ENCODE assay signal across 17 cellular contexts in genomic region chr15:33344111-33344510, GRCh38. TPM values are rescaled to one million over a fixed set of nuclear protein-coding genes. Genes with fewer than 3 reads are reported as not detected.
"Had no signal": no experiment of that assay in that cellular context is flagged by ENCODE, and none has a peak within 500 bp of the region (broad histone marks: within the 10 kb centered on the region; RNA-seq: fewer than 3 reads in every experiment).

No MANE protein-coding gene starts in this region.

- FAIRE-seq: bronchial epithelial cell, kidney had no signal

- H3K9me3 ChIP-seq: gastrocnemius medialis, thyroid gland had no signal

- H3K4me3 ChIP-seq: gastrocnemius medialis, lung, thyroid gland had no signal

- H2AFZ ChIP-seq: parathyroid adenoma had no signal

- H3K79me2 ChIP-seq: parathyroid adenoma had no signal

- DNase-seq: activated CD4-positive, alpha-beta memory T cell treated with anti-CD3 and anti-CD28 coated beads, Interleukin-2, amount 10 ng/mL, durations not matched to agents 7 days and 5 days; activated CD4-positive, alpha-beta T cell treated with anti-CD3 and anti-CD28 coated beads for 36 hours; activated CD8-positive, alpha-beta memory T cell treated with anti-CD3 and anti-CD28 coated beads, Interleukin-2, amount 10 ng/mL, durations not matched to agents 7 days and 5 days; cerebellar nuclear complex; effector CD4-positive, alpha-beta T cell; gastrocnemius medialis; head of caudate nucleus; kidney; stimulated activated naive CD4-positive, alpha-beta T cell; thyroid gland had no signal

- ATAC-seq: activated CD4-positive, alpha-beta T cell treated with anti-CD3 and anti-CD28 coated beads for 36 hours; activated CD8-positive, alpha-beta memory T cell treated with anti-CD3 and anti-CD28 coated beads, Interleukin-2, amount 10 ng/mL, durations not matched to agents 7 days and 5 days; esophagus mucosa; gastrocnemius medialis; left lobe of liver; sciatic nerve; WTC11 had no signal

- H3K36me3 ChIP-seq: gastrocnemius medialis, thyroid gland had no signal

- H3K27me3 ChIP-seq: gastrocnemius medialis, thyroid gland had no signal

- H3K4me1 ChIP-seq: gastrocnemius medialis, parathyroid adenoma, thyroid gland had no signal

- H3K27ac ChIP-seq: gastrocnemius medialis, parathyroid adenoma, thyroid gland had no signal

- H3K9ac ChIP-seq: parathyroid adenoma had no signal

RNA-seq across cellular contexts. Expression of gene RYR3, which starts 33.3 kb away (rescaled TPM):
- total RNA-seq: activated CD4-positive, alpha-beta memory T cell treated with anti-CD3 and anti-CD28 coated beads, Interleukin-2, amount 10 ng/mL, durations not matched to agents 7 days and 5 days; activated CD4-positive, alpha-beta T cell treated with anti-CD3 and anti-CD28 coated beads for 36 hours; activated CD8-positive, alpha-beta memory T cell treated with anti-CD3 and anti-CD28 coated beads, Interleukin-2, amount 10 ng/mL, durations not matched to agents 7 days and 5 days; left lobe of liver had no signal
